ENCODE assay signal across 15 cellular contexts in the genomic region with DNA sequence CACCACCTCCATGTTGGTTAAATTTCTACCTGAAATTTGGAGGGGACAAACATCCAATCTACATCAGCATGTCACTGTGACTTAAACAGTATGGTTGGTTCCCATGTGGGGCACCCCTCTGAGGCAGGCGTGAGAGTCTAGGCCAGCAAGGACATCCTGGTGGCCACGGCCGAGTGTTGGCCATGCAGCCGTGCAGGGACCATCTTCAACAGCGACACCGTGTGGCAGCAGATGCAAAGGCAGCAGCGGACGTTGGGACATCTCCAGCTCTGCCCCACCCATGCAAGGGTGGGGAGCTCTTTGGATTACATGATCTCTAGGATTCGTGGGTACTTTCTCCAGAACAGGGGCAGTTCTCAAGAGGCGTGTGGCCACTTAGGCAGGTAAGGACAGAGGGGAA. TPM values are rescaled to one million over a fixed set of nuclear protein-coding genes. Genes with fewer than 3 reads are reported as not detected.
A peak's percentile ranks its signal among the peaks of the same experiment; 100 is the strongest.
DNase-seq lines count a peak whose midpoint lies in the region; ATAC-seq and TF ChIP-seq lines count a peak whose summit lies in the region.
"Had no signal": no experiment of that assay in that cellular context is flagged by ENCODE, and none has a peak within 500 bp of the region (broad histone marks: within the 10 kb centered on the region; RNA-seq: fewer than 3 reads in every experiment).

No MANE protein-coding gene starts in this region.

- H2AFZ ChIP-seq in neural progenitor cell (replicated peaks) = no peak overlapping the region
- H2AFZ ChIP-seq: parathyroid adenoma had no signal

- peaks cover 3% of the 10 kb centered on the region for H4K20me1 ChIP-seq in neural progenitor cell (ENCODE audit: low read depth)

- peak; percentile 37 to 53 for DNase-seq in activated T-cell treated with anti-CD3 and anti-CD28 coated beads, Interleukin-2, amount 50 U/mL, for 48 hours
- no peak for DNase-seq in activated T-cell treated with anti-CD3 and anti-CD28 coated beads, Interleukin-2, amount 50 U/mL, for 4 hours
- peak in 1 of 2 donors; percentile 19 for DNase-seq in cardiac fibroblast (ENCODE audit: low read depth in 2 of 2)
- DNase-seq in neural progenitor cell (ENCODE audit: low spot score) = peak; percentile 44
- no peak for DNase-seq in HT-29 (ENCODE audit: low spot score)
- DNase-seq: activated CD4-positive, alpha-beta T cell treated with anti-CD3 and anti-CD28 coated beads for 1 hour; adrenal gland; AML-193; left lung; NCI-H2081 treated with DMSO at 0.1 percent for 48 hours; tibial artery had no signal

- H3K4me3 ChIP-seq in cardiac fibroblast (replicated peaks in 1 of 2; ENCODE audit: low read depth in 2 of 2, low read length in 2 of 2) (no peak overlapping the region), neural progenitor cell (no peak overlapping the region)
- H3K4me3 ChIP-seq: adrenal gland, left lung, tibial artery had no signal

- H3K9me3 ChIP-seq in neural progenitor cell (ENCODE audit: low read depth) = no peaks in the 10 kb centered on the region

- peaks cover 12% of the 10 kb centered on the region for H3K9me3 Mint-ChIP-seq in activated T-cell treated with anti-CD3 and anti-CD28 coated beads, Interleukin-2, amount 50 U/mL, for 4 hours
- peaks cover 9% of the 10 kb centered on the region for H3K9me3 Mint-ChIP-seq in neural progenitor cell

- H3K9ac ChIP-seq in neural progenitor cell = no peak overlapping the region
- H3K9ac ChIP-seq: parathyroid adenoma had no signal

- H3K36me3 ChIP-seq in neural progenitor cell = no peaks in the 10 kb centered on the region
- H3K36me3 ChIP-seq: adrenal gland, left lung, tibial artery had no signal

- TF ChIP-seq CTCF in LNCAP (IDR thresholded peaks at IDR 0.05) = peak; percentile 41
- TF ChIP-seq CTCF in cardiac fibroblast (IDR thresholded peaks at IDR 0.05; ENCODE audit: low read depth, low read length) = peak; percentile 43
- peak; percentile 54 for TF ChIP-seq CTCF in neural progenitor cell (IDR thresholded peaks at IDR 0.05)

- H3K4me2 ChIP-seq in neural progenitor cell = no peak overlapping the region

- no peak overlapping the region for H3K27ac ChIP-seq in neural progenitor cell
- H3K27ac ChIP-seq: adrenal gland, left lung, parathyroid adenoma, tibial artery had no signal

- H3K79me2 ChIP-seq in neural progenitor cell (ENCODE audit: low read depth) = no peaks in the 10 kb centered on the region
- H3K79me2 ChIP-seq: parathyroid adenoma had no signal

- no peak overlapping the region for H3K4me3 Mint-ChIP-seq in activated T-cell treated with anti-CD3 and anti-CD28 coated beads, Interleukin-2, amount 50 U/mL, for 4 hours
- no peak overlapping the region for H3K4me3 Mint-ChIP-seq in neural progenitor cell

- no peak overlapping the region for H3K27ac Mint-ChIP-seq in neural progenitor cell

- peaks cover 7% of the 10 kb centered on the region for H3F3A ChIP-seq in neural progenitor cell (ENCODE audit: low read depth)

- H3K4me1 Mint-ChIP-seq in activated T-cell treated with anti-CD3 and anti-CD28 coated beads, Interleukin-2, amount 50 U/mL, for 4 hours (ENCODE audit: low read depth) = peaks cover 13% of the 10 kb centered on the region
- H3K4me1 Mint-ChIP-seq in neural progenitor cell = peaks cover 10% of the 10 kb centered on the region

- peaks cover 87% of the 10 kb centered on the region for H3K27me3 ChIP-seq in neural progenitor cell
- H3K27me3 ChIP-seq: adrenal gland had no signal

- no peaks in the 10 kb centered on the region for H3K27me3 Mint-ChIP-seq in activated T-cell treated with anti-CD3 and anti-CD28 coated beads, Interleukin-2, amount 50 U/mL, for 4 hours (ENCODE audit: low read depth)
- peaks cover 31% of the 10 kb centered on the region for H3K27me3 Mint-ChIP-seq in neural progenitor cell (ENCODE audit: insufficient read depth, low read depth)

- peaks cover 17% of the 10 kb centered on the region for H3K4me1 ChIP-seq in neural progenitor cell

- no peak for ATAC-seq in activated T-cell treated with anti-CD3 and anti-CD28 coated beads, Interleukin-2, amount 50 U/mL, for 4 hours
- no peak for ATAC-seq in GM21381 (IDR thresholded peaks at IDR 0.05; ENCODE audit: unreplicated experiment)
- no peak for ATAC-seq in GM19397 (IDR thresholded peaks at IDR 0.05; ENCODE audit: unreplicated experiment)
- ATAC-seq: left lung had no signal

- peaks cover 3% of the 10 kb centered on the region for H3K36me3 Mint-ChIP-seq in activated T-cell treated with anti-CD3 and anti-CD28 coated beads, Interleukin-2, amount 50 U/mL, for 4 hours (ENCODE audit: insufficient read depth)
- peaks cover 6% of the 10 kb centered on the region for H3K36me3 Mint-ChIP-seq in neural progenitor cell

RNA-seq across cellular contexts. Expression of gene NOC4L, which starts 49.8 kb away (rescaled TPM):
- total RNA-seq in activated T-cell treated with anti-CD3 and anti-CD28 coated beads, Interleukin-2, amount 50 U/mL, for 4 hours = 10 to 100 TPM; 85.3 to 92.5 (median 89.0) TPM
- total RNA-seq in neural progenitor cell (ENCODE audit: low replicate concordance) = 3.5 and 12.1 TPM in 2 replicates
- total RNA-seq in HT-29 (2014; rRNA removed; shearing (Covaris generic)) = 45.8 and 47.0 TPM in 2 replicates

RNA-seq across cellular contexts. Expression of gene DDX51, which starts 49.9 kb away (rescaled TPM):
- 10 to 100 TPM; 71.4 to 83.5 (median 72.8) TPM for total RNA-seq in activated T-cell treated with anti-CD3 and anti-CD28 coated beads, Interleukin-2, amount 50 U/mL, for 4 hours
- total RNA-seq in neural progenitor cell (ENCODE audit: low replicate concordance) = 8.5 and 15.5 TPM in 2 replicates
- total RNA-seq in HT-29 (2014; rRNA removed; shearing (Covaris generic)) = 21.4 and 35.3 TPM in 2 replicates

Comparison
In these comparisons a context has a peak if more than half of its experiments do, and no peak if none do; other contexts are left out.
1. DNase-seq: peak in activated T-cell treated with anti-CD3 and anti-CD28 coated beads, Interleukin-2, amount 50 U/mL, for 48 hours (2 of 2) and neural progenitor cell (single experiment); none in activated T-cell treated with anti-CD3 and anti-CD28 coated beads, Interleukin-2, amount 50 U/mL, for 4 hours (single experiment) and HT-29 (single experiment).
2. Peak in every context shown above with its lines, with median percentiles within 50 percentile points of each other: CTCF ChIP-seq.